In genomic region chr16:23462994-23463393, GRCh38 we compare ENCODE assay signal across 8 cellular contexts. TPM values are rescaled to one million over a fixed set of nuclear protein-coding genes. Genes with fewer than 3 reads are reported as not detected.
A peak's percentile ranks its signal among the peaks of the same experiment; 100 is the strongest.
DNase-seq lines count a peak whose midpoint lies in the region; ATAC-seq and TF ChIP-seq lines count a peak whose summit lies in the region.
"Not testable (repeated sequence)": the region's sequence is repeated elsewhere in the genome, so short reads cannot be mapped to it uniquely, and the experiment has no call there.

No MANE protein-coding gene starts in this region.

- TF ChIP-seq CTCF in brain microvascular endothelial cell (IDR thresholded peaks at IDR 0.05; ENCODE audit: low read depth, low read length, missing control alignments); fibroblast of pulmonary artery (IDR thresholded peaks at IDR 0.05; ENCODE audit: low read length, missing control alignments); hepatocyte (IDR thresholded peaks at IDR 0.05; ENCODE audit: poor library complexity); mucosa of descending colon (IDR thresholded peaks at IDR 0.05); gastrocnemius medialis (IDR thresholded peaks at IDR 0.05 in 4 of 5, conservative IDR thresholded peaks at IDR 0.05 in 1 of 5): not testable (repeated sequence)

- TF ChIP-seq POLR2A in gastrocnemius medialis (IDR thresholded peaks at IDR 0.05) = not testable (repeated sequence)

- not testable (repeated sequence) for H3K9me2 ChIP-seq in hepatocyte (replicated peaks; ENCODE audit: insufficient read depth)

- in situ Hi-C loops in brain microvascular endothelial cell (cut with HindIII; ENCODE audit: low pct_ligation_motif_present, low sequenced_read_pairs); gastrocnemius medialis (cut with MboI; ENCODE audit: low sequenced_read_pairs in 4 of 4): not testable (repeated sequence)

- H3K4me2 ChIP-seq in hepatocyte = not testable (repeated sequence)

- not testable (repeated sequence) for H3K4me1 ChIP-seq in hepatocyte (ENCODE audit: insufficient read depth); mucosa of descending colon (ENCODE audit: low read depth); aorta (ENCODE audit: control insufficient read depth in 1 of 2, insufficient read depth in 2 of 2, low read length in 2 of 2)
- peaks cover 10 to 14% of the 10 kb centered on the region in 2 donors for H3K4me1 ChIP-seq in gastrocnemius medialis

- H2AFZ ChIP-seq in hepatocyte = not testable (repeated sequence)

- not testable (repeated sequence) for H4K20me1 ChIP-seq in hepatocyte (ENCODE audit: insufficient read depth, poor library complexity, severe bottlenecking)

- not testable (repeated sequence) for H3K27ac ChIP-seq in brain microvascular endothelial cell; hepatocyte; gastrocnemius medialis; aorta (ENCODE audit: low read depth in 1 of 2, low read length in 2 of 2)

- ATAC-seq in mucosa of descending colon = peak; percentile 81
- peak in 1 of 2 donors; percentile 67 for ATAC-seq in gastrocnemius medialis
- peak; percentile 72 for ATAC-seq in aorta (ENCODE audit: low FRiP score)

- H3K4me3 ChIP-seq in brain microvascular endothelial cell (ENCODE audit: low read depth, low read length); fibroblast of pulmonary artery (replicated peaks; ENCODE audit: low read depth, low read length); hepatocyte; mucosa of descending colon; gastrocnemius medialis; aorta (ENCODE audit: low read length in 2 of 2): not testable (repeated sequence)

- H3K27me3 ChIP-seq in brain microvascular endothelial cell (replicated peaks); hepatocyte; gastrocnemius medialis; aorta (ENCODE audit: control insufficient read depth in 1 of 2, insufficient read depth in 2 of 2, low read length in 1 of 2): not testable (repeated sequence)

- 73% methylated on average over 6 of the region's 6 CpGs for WGBS in hepatocyte (ENCODE audit: low lambda C conversion rate, missing lambda C conversion rate)
- WGBS in aorta, 2 donors = 9% methylated on average over 5 of the region's 6 CpGs

- DNase-seq in GM04503 (ENCODE audit: low read depth) (peak; percentile 64), NCI-H446 (lab: John Stamatoyannopoulos, UW) (peak; percentile 65 to 71), brain microvascular endothelial cell (peak; percentile 7), fibroblast of pulmonary artery (ENCODE audit: low read depth) (peak; percentile 83), hepatocyte (ENCODE audit: low spot score) (peak; percentile 64), mucosa of descending colon (peak; percentile 79 to 80 (median 79)), gastrocnemius medialis (peak; percentile 38 to 71), aorta (peak; percentile 88 to 94)

- H3K36me3 ChIP-seq in brain microvascular endothelial cell (replicated peaks) = peaks cover 16% of the 10 kb centered on the region
- H3K36me3 ChIP-seq in hepatocyte (replicated peaks; ENCODE audit: insufficient read depth, low read depth); mucosa of descending colon (ENCODE audit: low read depth): not testable (repeated sequence)
- peaks cover 0 to 12% of the 10 kb centered on the region in 2 donors for H3K36me3 ChIP-seq in gastrocnemius medialis
- peaks cover 5 to 10% of the 10 kb centered on the region in 2 donors for H3K36me3 ChIP-seq in aorta (ENCODE audit: control insufficient read depth in 1 of 2, insufficient read depth in 2 of 2, low read length in 1 of 2)

- intact Hi-C loops in mucosa of descending colon (cut with DNase I, micrococcal nuclease); gastrocnemius medialis (cut with DNase I; ENCODE audit: low total_unique reads); aorta (cut with DNase I): not testable (repeated sequence)

- not testable (repeated sequence) for H3K79me2 ChIP-seq in hepatocyte

- H3K9me3 ChIP-seq in hepatocyte (ENCODE audit: low read depth); mucosa of descending colon; gastrocnemius medialis; aorta (ENCODE audit: control insufficient read depth, low read length): not testable (repeated sequence)

RNA-seq across cellular contexts. Expression of gene COG7, which starts 10.0 kb away (rescaled TPM):
- total RNA-seq in hepatocyte (11.8 and 15.4 TPM in 2 replicates), mucosa of descending colon (10 to 100 TPM; 25.4 to 40.5 (median 32.6) TPM), gastrocnemius medialis (10 to 100 TPM in 1 of 4 donors, 1 to 10 TPM in 3; 6.6 to 12.9 (median 7.1) TPM), aorta (10 to 100 TPM; 15.6 to 30.0 TPM)
- polyA plus RNA-seq in hepatocyte (13.5 and 14.7 TPM in 2 replicates), aorta (10 to 100 TPM; 12.5 to 50.2 TPM)

RNA-seq across cellular contexts. Expression of gene GGA2, which starts 47.3 kb away (rescaled TPM):
- total RNA-seq in hepatocyte (42.4 and 56.4 TPM in 2 replicates), mucosa of descending colon (10 to 100 TPM; 37.9 to 62.6 (median 47.6) TPM), gastrocnemius medialis (10 to 100 TPM; 31.0 to 79.9 (median 48.8) TPM), aorta (10 to 100 TPM; 48.2 to 84.9 TPM)
- polyA plus RNA-seq in hepatocyte (73.1 and 76.6 TPM in 2 replicates), aorta (10 to 100 TPM; 12.0 to 18.0 TPM)

Comparison
In these comparisons a context has a peak if more than half of its experiments do, and no peak if none do; other contexts are left out.
1. DNase-seq: peak in every context shown above with its lines; median percentile 91 in aorta; 83 in fibroblast of pulmonary artery; 79 in mucosa of descending colon; 68 in NCI-H446; 64 in GM04503; 64 in hepatocyte; 54 in gastrocnemius medialis; 7 in brain microvascular endothelial cell.